Comparison of ENCODE assay signal across 22 cellular contexts in genomic region chr4:187770345-187770744, GRCh38.
A peak's percentile ranks its signal among the peaks of the same experiment; 100 is the strongest.
DNase-seq lines count a peak whose midpoint lies in the region; ATAC-seq and TF ChIP-seq lines count a peak whose summit lies in the region.
"Had no signal": no experiment of that assay in that cellular context is flagged by ENCODE, and none has a peak within 500 bp of the region (broad histone marks: within the 10 kb centered on the region; RNA-seq: fewer than 3 reads in every experiment).

No MANE protein-coding gene starts in this region.

- H3K36me3 Mint-ChIP-seq in H9 (ENCODE audit: insufficient read depth in 1 of 3, low read depth in 3 of 3), result no peaks in the 10 kb centered on the region; a peak in 2 of 7 replicates
- no peaks in the 10 kb centered on the region for H3K36me3 Mint-ChIP-seq in stimulated activated effector memory CD8-positive, alpha-beta T cell treated with anti-CD3 and anti-CD28 coated beads, Interleukin-12 subunit alpha, Interleukin-12 subunit beta, amount 100 ng/mL, for 72 hours

- no peak overlapping the region for H2BK12ac ChIP-seq in H9 (ENCODE audit: insufficient read length, low read depth, low read length)

- H3K79me1 ChIP-seq in H9 (ENCODE audit: insufficient read depth, low read depth, low read length, poor library complexity, severe bottlenecking), result no peaks in the 10 kb centered on the region

- H4K91ac ChIP-seq in H9 (ENCODE audit: insufficient read length, low read depth, low read length), result no peak overlapping the region

- no peak overlapping the region; a peak in 1 of 5 replicates for H3K4me3 Mint-ChIP-seq in H9
- no peak overlapping the region for H3K4me3 Mint-ChIP-seq in stimulated activated effector memory CD8-positive, alpha-beta T cell treated with anti-CD3 and anti-CD28 coated beads, Interleukin-12 subunit alpha, Interleukin-12 subunit beta, amount 100 ng/mL, for 72 hours
- H3K4me3 Mint-ChIP-seq: CD4-positive, alpha-beta T cell; HFFc6 had no signal

- H3K23me2 ChIP-seq in H9 (ENCODE audit: insufficient read length, low read depth, low read length, poor library complexity, severe bottlenecking), result no peaks in the 10 kb centered on the region

- DNase-seq in H9, result peak; percentile 69
- DNase-seq in RPMI7951 (ENCODE audit: low read depth), result peak; percentile 7
- peak; percentile 48 for DNase-seq in iPS DF 6.9 (ENCODE audit: low read depth, low spot score)
- DNase-seq in activated CD4-positive, alpha-beta T cell treated with anti-CD3 and anti-CD28 coated beads for 48 hours, result no peak
- DNase-seq in stimulated activated CD4-positive, alpha-beta T cell treated with anti-CD3 and anti-CD28 coated beads, Interleukin-2, amount 100 ng/mL, for 24 hours, result no peak
- no peak for DNase-seq in stimulated activated effector memory CD8-positive, alpha-beta T cell treated with anti-CD3 and anti-CD28 coated beads, Interleukin-12 subunit alpha, Interleukin-12 subunit beta, amount 100 ng/mL, for 72 hours (ENCODE audit: low spot score in 2 of 2)
- DNase-seq: ACHN; CD4-positive, alpha-beta T cell; COR-L47; DND-41; GOT3; HFFc6; KBM-7; NCI-H1105 treated with DMSO at 0.1 percent for 48 hours; NCI-H2029 treated with DMSO at 0.1 percent for 48 hours; NCI-H446; NCI-H526 had no signal

- H3K56ac ChIP-seq in H9 (ENCODE audit: insufficient read length, low read depth, low read length), result no peak overlapping the region

- no peak for ATAC-seq in GM18520 (IDR thresholded peaks at IDR 0.05; ENCODE audit: unreplicated experiment)
- ATAC-seq in stimulated activated effector memory CD8-positive, alpha-beta T cell treated with anti-CD3 and anti-CD28 coated beads, Interleukin-12 subunit alpha, Interleukin-12 subunit beta, amount 100 ng/mL, for 72 hours, result no peak
- ATAC-seq: Right ventricle myocardium inferior had no signal

- no peak overlapping the region for H2BK5ac ChIP-seq in H9 (ENCODE audit: insufficient read length, low read length)

- no peak overlapping the region for H2BK20ac ChIP-seq in H9 (ENCODE audit: low read depth, low read length, poor library complexity, severe bottlenecking)

- WGBS in H9 (ENCODE audit: extremely low coverage, insufficient read length, low lambda C conversion rate), result no CpG with 5 or more reads among the region's 8 CpGs
- no CpG with 5 or more reads among the region's 8 CpGs for WGBS in iPS DF 6.9 (ENCODE audit: insufficient coverage, insufficient read length)

- peaks cover 7 to 11% of the 10 kb centered on the region in 2 experiments for H3K4me1 Mint-ChIP-seq in H9
- no peaks in the 10 kb centered on the region for H3K4me1 Mint-ChIP-seq in stimulated activated effector memory CD8-positive, alpha-beta T cell treated with anti-CD3 and anti-CD28 coated beads, Interleukin-12 subunit alpha, Interleukin-12 subunit beta, amount 100 ng/mL, for 72 hours

- peaks cover 2% of the 10 kb centered on the region; the same call in 1 of the 2 replicates for H3K4me1 ChIP-seq in H9 (ENCODE audit: insufficient read depth, low read length)
- H3K4me1 ChIP-seq in iPS DF 6.9 (ENCODE audit: control insufficient read depth, insufficient read depth, low read length), result no peaks in the 10 kb centered on the region
- H3K4me1 ChIP-seq: BLaER1, SJSA1 had no signal

- H3T11ph ChIP-seq in H9 (ENCODE audit: low read length), result no peak overlapping the region

- H3K23ac ChIP-seq in H9 (ENCODE audit: insufficient read length, low read depth, low read length), result no peak overlapping the region

- no peaks in the 10 kb centered on the region for H3K9me3 ChIP-seq in H9 (ENCODE audit: control insufficient read depth, low read depth, low read length)
- no peaks in the 10 kb centered on the region for H3K9me3 ChIP-seq in iPS DF 6.9 (ENCODE audit: control insufficient read depth, insufficient read depth, low read length)
- H3K9me3 ChIP-seq: BLaER1, SJSA1 had no signal

- H3K27me3 ChIP-seq in H9 (ENCODE audit: insufficient read depth, low read length) (no peaks in the 10 kb centered on the region), iPS DF 6.9 (ENCODE audit: control insufficient read depth, insufficient read depth, low read length) (no peaks in the 10 kb centered on the region)
- H3K27me3 ChIP-seq: BLaER1, SJSA1 had no signal

- TF ChIP-seq CTCF in H9 (conservative IDR thresholded peaks at IDR 0.05), result no peak

- no peak overlapping the region for H4K8ac ChIP-seq in H9 (replicated peaks; ENCODE audit: insufficient read length, low read depth, low read length)

- no peak overlapping the region for H3K18ac ChIP-seq in H9 (ENCODE audit: insufficient read length, low read depth, low read length)

- H3K9ac ChIP-seq in H9 (ENCODE audit: extremely low read depth, insufficient read length, low read length), result no peak overlapping the region
- H3K9ac ChIP-seq: BLaER1 had no signal

- no peak overlapping the region for H2AFZ ChIP-seq in H9 (ENCODE audit: low read length)

- H2BK15ac ChIP-seq in H9 (ENCODE audit: low read depth, low read length), result no peak overlapping the region

- H3K27me3 Mint-ChIP-seq in H9 (ENCODE audit: low read depth), result no peaks in the 10 kb centered on the region
- H3K27me3 Mint-ChIP-seq: CD4-positive, alpha-beta T cell had no signal

- H3K14ac ChIP-seq in H9 (ENCODE audit: insufficient read depth, low read length), result no peak overlapping the region

- no peak overlapping the region for H2AK5ac ChIP-seq in H9 (ENCODE audit: insufficient read length, low read length)

- H3K4me2 ChIP-seq in H9 (ENCODE audit: insufficient read depth, insufficient read length, low read length), result no peak overlapping the region
- H3K4me2 ChIP-seq: BLaER1 had no signal

- H4K20me1 ChIP-seq in H9 (ENCODE audit: control insufficient read depth, insufficient read depth, insufficient read length), result no peaks in the 10 kb centered on the region
- H4K20me1 ChIP-seq: BLaER1 had no signal

- H3K27ac Mint-ChIP-seq in H9, result peak overlapping the region in 2 of 3 experiments; percentile 53 to 64; a peak in 1 of 7 replicates
- H3K27ac Mint-ChIP-seq in stimulated activated effector memory CD8-positive, alpha-beta T cell treated with anti-CD3 and anti-CD28 coated beads, Interleukin-12 subunit alpha, Interleukin-12 subunit beta, amount 100 ng/mL, for 72 hours, result no peak overlapping the region
- H3K27ac Mint-ChIP-seq: CD4-positive, alpha-beta T cell; HFFc6 had no signal

- H3K79me2 ChIP-seq in H9 (ENCODE audit: insufficient read depth, low read length), result no peaks in the 10 kb centered on the region

- H2BK120ac ChIP-seq in H9 (ENCODE audit: low read depth, low read length, poor library complexity, severe bottlenecking), result no peak overlapping the region

- no peak overlapping the region for H3K4me3 ChIP-seq in iPS DF 6.9 (ENCODE audit: low read length)
- H3K4me3 ChIP-seq: BLaER1, SJSA1 had no signal

- no peak overlapping the region for H4K5ac ChIP-seq in H9 (ENCODE audit: insufficient read length, low read depth, low read length)

- H3K36me3 ChIP-seq in iPS DF 6.9 (ENCODE audit: control insufficient read depth, insufficient read depth, low read length), result no peaks in the 10 kb centered on the region
- H3K36me3 ChIP-seq: BLaER1, SJSA1 had no signal

- H3K27ac ChIP-seq in H9 (ENCODE audit: insufficient read length, low read depth, low read length) (no peak overlapping the region), iPS DF 6.9 (ENCODE audit: low read length) (no peak overlapping the region)
- H3K27ac ChIP-seq: BLaER1, HL-60, SJSA1 had no signal

- no peaks in the 10 kb centered on the region for H3K9me3 Mint-ChIP-seq in H9
- H3K9me3 Mint-ChIP-seq in stimulated activated effector memory CD8-positive, alpha-beta T cell treated with anti-CD3 and anti-CD28 coated beads, Interleukin-12 subunit alpha, Interleukin-12 subunit beta, amount 100 ng/mL, for 72 hours, result peaks cover 13% of the 10 kb centered on the region
- H3K9me3 Mint-ChIP-seq: HFFc6 had no signal

- no peak overlapping the region for H3K4ac ChIP-seq in H9 (ENCODE audit: low read depth, low read length)

Comparison
In these comparisons a context has a peak if more than half of its experiments do, and no peak if none do; other contexts are left out.
1. DNase-seq: peak in H9 (single experiment), RPMI7951 (single experiment) and iPS DF 6.9 (single experiment); none in activated CD4-positive, alpha-beta T cell treated with anti-CD3 and anti-CD28 coated beads for 48 hours (single experiment), stimulated activated CD4-positive, alpha-beta T cell treated with anti-CD3 and anti-CD28 coated beads, Interleukin-2, amount 100 ng/mL, for 24 hours (0 of 2) and stimulated activated effector memory CD8-positive, alpha-beta T cell treated with anti-CD3 and anti-CD28 coated beads, Interleukin-12 subunit alpha, Interleukin-12 subunit beta, amount 100 ng/mL, for 72 hours (0 of 2).